ENCODE assay signal across 1 cellular context in the genomic region with DNA sequence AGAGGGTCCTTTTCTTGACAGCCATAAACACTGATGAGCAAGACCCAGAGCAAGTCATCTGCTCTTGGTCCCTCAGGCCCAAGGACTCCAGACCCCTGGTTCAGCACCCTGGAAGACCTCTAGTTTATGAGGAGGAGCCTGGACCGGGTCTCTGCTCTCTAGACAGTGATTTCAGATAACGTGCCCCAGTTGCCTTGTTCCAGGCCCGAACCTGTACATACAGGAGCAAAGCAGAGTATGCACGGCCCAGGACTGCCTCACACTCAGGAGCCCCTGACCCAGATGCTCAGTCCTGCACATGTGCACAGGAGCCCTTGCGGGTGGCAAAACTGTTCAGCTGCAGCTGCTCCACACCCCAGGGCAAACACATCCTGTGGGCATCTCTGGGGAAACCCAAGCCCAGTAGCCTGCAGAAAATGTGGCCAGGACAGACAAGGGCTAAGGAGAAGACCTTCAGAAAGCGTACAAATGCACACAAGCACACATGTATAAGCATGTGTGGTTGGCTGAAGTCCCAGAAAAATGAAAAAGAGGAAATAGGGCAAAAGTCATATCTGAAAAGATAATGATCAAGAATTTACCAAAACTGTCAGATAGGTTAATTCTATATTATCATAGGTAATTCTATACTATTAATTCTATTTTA.
TF ChIP-seq lines count a peak whose summit lies in the region.

No MANE protein-coding gene starts in this region.

TF ChIP-seq in GM23338, 12 proteins besides CTCF, POLR2A, EP300 and RAD21:
- TF ChIP-seq, protein P1, sequence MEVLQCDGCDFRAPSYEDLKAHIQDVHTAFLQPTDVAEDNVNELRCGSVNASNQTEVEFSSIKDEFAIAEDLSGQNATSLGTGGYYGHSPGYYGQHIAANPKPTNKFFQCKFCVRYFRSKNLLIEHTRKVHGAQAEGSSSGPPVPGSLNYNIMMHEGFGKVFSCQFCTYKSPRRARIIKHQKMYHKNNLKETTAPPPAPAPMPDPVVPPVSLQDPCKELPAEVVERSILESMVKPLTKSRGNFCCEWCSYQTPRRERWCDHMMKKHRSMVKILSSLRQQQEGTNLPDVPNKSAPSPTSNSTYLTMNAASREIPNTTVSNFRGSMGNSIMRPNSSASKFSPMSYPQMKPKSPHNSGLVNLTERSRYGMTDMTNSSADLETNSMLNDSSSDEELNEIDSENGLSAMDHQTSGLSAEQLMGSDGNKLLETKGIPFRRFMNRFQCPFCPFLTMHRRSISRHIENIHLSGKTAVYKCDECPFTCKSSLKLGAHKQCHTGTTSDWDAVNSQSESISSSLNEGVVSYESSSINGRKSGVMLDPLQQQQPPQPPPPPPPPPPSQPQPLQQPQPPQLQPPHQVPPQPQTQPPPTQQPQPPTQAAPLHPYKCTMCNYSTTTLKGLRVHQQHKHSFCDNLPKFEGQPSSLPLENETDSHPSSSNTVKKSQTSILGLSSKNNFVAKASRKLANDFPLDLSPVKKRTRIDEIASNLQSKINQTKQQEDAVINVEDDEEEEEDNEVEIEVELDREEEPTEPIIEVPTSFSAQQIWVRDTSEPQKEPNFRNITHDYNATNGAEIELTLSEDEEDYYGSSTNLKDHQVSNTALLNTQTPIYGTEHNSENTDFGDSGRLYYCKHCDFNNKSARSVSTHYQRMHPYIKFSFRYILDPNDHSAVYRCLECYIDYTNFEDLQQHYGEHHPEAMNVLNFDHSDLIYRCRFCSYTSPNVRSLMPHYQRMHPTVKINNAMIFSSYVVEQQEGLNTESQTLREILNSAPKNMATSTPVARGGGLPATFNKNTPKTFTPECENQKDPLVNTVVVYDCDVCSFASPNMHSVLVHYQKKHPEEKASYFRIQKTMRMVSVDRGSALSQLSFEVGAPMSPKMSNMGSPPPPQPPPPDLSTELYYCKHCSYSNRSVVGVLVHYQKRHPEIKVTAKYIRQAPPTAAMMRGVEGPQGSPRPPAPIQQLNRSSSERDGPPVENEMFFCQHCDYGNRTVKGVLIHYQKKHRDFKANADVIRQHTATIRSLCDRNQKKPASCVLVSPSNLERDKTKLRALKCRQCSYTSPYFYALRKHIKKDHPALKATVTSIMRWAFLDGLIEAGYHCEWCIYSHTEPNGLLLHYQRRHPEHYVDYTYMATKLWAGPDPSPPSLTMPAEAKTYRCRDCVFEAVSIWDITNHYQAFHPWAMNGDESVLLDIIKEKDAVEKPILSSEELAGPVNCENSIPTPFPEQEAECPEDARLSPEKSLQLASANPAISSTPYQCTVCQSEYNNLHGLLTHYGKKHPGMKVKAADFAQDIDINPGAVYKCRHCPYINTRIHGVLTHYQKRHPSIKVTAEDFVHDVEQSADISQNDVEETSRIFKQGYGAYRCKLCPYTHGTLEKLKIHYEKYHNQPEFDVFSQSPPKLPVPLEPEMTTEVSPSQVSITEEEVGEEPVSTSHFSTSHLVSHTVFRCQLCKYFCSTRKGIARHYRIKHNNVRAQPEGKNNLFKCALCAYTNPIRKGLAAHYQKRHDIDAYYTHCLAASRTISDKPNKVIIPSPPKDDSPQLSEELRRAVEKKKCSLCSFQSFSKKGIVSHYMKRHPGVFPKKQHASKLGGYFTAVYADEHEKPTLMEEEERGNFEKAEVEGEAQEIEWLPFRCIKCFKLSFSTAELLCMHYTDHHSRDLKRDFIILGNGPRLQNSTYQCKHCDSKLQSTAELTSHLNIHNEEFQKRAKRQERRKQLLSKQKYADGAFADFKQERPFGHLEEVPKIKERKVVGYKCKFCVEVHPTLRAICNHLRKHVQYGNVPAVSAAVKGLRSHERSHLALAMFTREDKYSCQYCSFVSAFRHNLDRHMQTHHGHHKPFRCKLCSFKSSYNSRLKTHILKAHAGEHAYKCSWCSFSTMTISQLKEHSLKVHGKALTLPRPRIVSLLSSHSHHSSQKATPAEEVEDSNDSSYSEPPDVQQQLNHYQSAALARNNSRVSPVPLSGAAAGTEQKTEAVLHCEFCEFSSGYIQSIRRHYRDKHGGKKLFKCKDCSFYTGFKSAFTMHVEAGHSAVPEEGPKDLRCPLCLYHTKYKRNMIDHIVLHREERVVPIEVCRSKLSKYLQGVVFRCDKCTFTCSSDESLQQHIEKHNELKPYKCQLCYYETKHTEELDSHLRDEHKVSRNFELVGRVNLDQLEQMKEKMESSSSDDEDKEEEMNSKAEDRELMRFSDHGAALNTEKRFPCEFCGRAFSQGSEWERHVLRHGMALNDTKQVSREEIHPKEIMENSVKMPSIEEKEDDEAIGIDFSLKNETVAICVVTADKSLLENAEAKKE (CRISPR knock-in tag; IDR thresholded peaks at IDR 0.05) = no peak
- TF ChIP-seq STAT1 (IDR thresholded peaks at IDR 0.05; ENCODE audit: unreplicated experiment) = no peak
- TF ChIP-seq, protein P2, sequence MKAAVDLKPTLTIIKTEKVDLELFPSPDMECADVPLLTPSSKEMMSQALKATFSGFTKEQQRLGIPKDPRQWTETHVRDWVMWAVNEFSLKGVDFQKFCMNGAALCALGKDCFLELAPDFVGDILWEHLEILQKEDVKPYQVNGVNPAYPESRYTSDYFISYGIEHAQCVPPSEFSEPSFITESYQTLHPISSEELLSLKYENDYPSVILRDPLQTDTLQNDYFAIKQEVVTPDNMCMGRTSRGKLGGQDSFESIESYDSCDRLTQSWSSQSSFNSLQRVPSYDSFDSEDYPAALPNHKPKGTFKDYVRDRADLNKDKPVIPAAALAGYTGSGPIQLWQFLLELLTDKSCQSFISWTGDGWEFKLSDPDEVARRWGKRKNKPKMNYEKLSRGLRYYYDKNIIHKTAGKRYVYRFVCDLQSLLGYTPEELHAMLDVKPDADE (IDR thresholded peaks at IDR 0.05) = no peak
- TF ChIP-seq ZNF114 (CRISPR knock-in tag; IDR thresholded peaks at IDR 0.05) = no peak
- no peak for TF ChIP-seq EZH2phosphoT487 (IDR thresholded peaks at IDR 0.05; ENCODE audit: unreplicated experiment)
- TF ChIP-seq EZH2 (IDR thresholded peaks at IDR 0.05; ENCODE audit: low read depth, unreplicated experiment) = no peak
- TF ChIP-seq POLR2AphosphoS5 (IDR thresholded peaks at IDR 0.05; ENCODE audit: low read depth) = no peak
- TF ChIP-seq ZNF331 (CRISPR knock-in tag; IDR thresholded peaks at IDR 0.05; ENCODE audit: low read depth) = no peak
